Comparison of ENCODE assay signal across 8 cellular contexts in the genomic region with DNA sequence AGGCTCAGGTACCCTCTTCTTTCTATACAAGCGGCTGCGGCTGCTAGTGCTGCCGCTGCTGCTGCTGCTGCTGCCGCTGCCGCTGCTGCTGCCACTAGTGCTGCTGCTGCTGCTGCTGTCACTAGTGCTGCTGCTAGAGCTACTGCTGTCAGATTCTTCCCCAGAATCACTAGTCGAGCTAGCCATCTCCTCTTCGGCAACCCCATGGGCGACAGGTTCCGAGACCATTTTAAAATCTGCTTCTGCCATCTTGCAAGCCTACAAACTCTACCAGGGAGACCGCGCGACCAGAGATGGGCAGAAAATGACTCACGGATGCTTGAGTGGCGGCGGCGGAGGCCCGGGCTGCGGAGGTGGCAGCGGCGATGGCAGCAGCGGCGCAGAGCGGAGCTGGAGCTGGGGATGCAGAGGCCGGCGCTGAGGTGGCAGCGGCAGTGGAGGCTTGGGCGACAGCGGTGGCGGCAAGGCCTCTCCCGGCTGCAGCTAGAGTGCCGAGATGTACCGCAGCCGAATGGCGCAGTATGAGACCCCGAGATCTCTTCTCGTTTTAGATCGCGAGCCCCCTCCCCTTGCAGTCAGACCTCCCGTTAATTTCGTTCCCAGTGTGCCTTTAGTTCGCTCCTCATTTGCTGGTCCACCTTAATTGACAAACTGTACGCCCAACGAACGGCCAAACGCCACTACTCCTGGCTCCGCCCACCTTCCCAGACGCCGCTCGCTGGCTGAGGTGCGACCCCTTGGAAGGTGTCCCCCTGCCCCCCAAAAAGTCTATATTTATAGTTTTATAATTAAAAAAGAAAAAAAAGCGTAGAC. TPM values are rescaled to one million over a fixed set of nuclear protein-coding genes. Genes with fewer than 3 reads are reported as not detected.
DNase-seq lines count a peak whose midpoint lies in the region; ATAC-seq and TF ChIP-seq lines count a peak whose summit lies in the region.

A gene with protein sequence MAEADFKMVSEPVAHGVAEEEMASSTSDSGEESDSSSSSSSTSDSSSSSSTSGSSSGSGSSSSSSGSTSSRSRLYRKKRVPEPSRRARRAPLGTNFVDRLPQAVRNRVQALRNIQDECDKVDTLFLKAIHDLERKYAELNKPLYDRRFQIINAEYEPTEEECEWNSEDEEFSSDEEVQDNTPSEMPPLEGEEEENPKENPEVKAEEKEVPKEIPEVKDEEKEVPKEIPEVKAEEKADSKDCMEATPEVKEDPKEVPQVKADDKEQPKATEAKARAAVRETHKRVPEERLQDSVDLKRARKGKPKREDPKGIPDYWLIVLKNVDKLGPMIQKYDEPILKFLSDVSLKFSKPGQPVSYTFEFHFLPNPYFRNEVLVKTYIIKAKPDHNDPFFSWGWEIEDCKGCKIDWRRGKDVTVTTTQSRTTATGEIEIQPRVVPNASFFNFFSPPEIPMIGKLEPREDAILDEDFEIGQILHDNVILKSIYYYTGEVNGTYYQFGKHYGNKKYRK (minus strand): TSS at position 523 of the 813 bp plus-strand sequence. CDS start 274 bp downstream, at position 249.

- H3K36me3 ChIP-seq in tibial nerve, result no peaks in the 10 kb centered on the region

- H3K9me3 ChIP-seq in right cardiac atrium (ENCODE audit: control insufficient read depth, low read length), result no peaks in the 10 kb centered on the region
- H3K9me3 ChIP-seq in tibial nerve, result no peaks in the 10 kb centered on the region

- H3K4me1 ChIP-seq in right cardiac atrium (ENCODE audit: control insufficient read depth, insufficient read depth, low read length) (no peaks in the 10 kb centered on the region), tibial nerve (peaks cover 0 to 13% (median 0%) of the 10 kb centered on the region in 4 donors)

- DNase-seq in GM10266 (ENCODE audit: extremely low spot score), result peak; percentile 10
- peak; percentile 19 to 59 (median 38) for DNase-seq in T-cell
- peak; percentile 61 to 82 (median 75) for DNase-seq in right cardiac atrium
- DNase-seq in pons (ENCODE audit: low spot score), result peak; percentile 94
- DNase-seq in tibial nerve (ENCODE audit: low spot score in 2 of 2), result peak; percentile 14 to 45
- DNase-seq in HT-29 (ENCODE audit: low spot score), result no peak

- no peak for TF ChIP-seq CTCF in GM10266 (IDR thresholded peaks at IDR 0.05; ENCODE audit: control insufficient read depth, insufficient read depth, low read depth, missing control alignments)
- TF ChIP-seq CTCF in tibial nerve (IDR thresholded peaks at IDR 0.05), result no peak

- peaks cover 0 to 15% of the 10 kb centered on the region in 2 donors for H3K27me3 Mint-ChIP-seq in T-cell

- H3K4me3 ChIP-seq in right cardiac atrium (ENCODE audit: low read length) (peak within 1 kb of the TSS; percentile 60), tibial nerve (peak within 1 kb of the TSS; percentile 37 to 67 (median 50))

- no peaks in the 10 kb centered on the region for H3K36me3 Mint-ChIP-seq in T-cell

- H3K4me3 Mint-ChIP-seq in T-cell, result peak within 1 kb of the TSS; percentile 86 to 95 (median 94)

- ATAC-seq in HG03571 (IDR thresholded peaks at IDR 0.05; ENCODE audit: unreplicated experiment) (peak; percentile 69), T-cell (replicated peaks in 1 of 4) (peak; percentile 79 to 86 (median 80)), right cardiac atrium (peak; percentile 97 to 98)

- TF ChIP-seq POLR2A in tibial nerve (IDR thresholded peaks at IDR 0.05), result peak in 1 of 2 donors; percentile 27

- H3K27me3 ChIP-seq in right cardiac atrium (ENCODE audit: control insufficient read depth, insufficient read depth), result no peaks in the 10 kb centered on the region
- H3K27me3 ChIP-seq in tibial nerve, result peaks cover 0 to 26% of the 10 kb centered on the region in 2 donors

- H3K27ac Mint-ChIP-seq in T-cell, result peak within 1 kb of the TSS; percentile 93 to 96

- H3K9me3 Mint-ChIP-seq in T-cell, result no peaks in the 10 kb centered on the region

- H3K27ac ChIP-seq in angular gyrus (ENCODE audit: low read depth, low read length), result peak within 1 kb of the TSS; percentile 93
- peak within 1 kb of the TSS; percentile 92 for H3K27ac ChIP-seq in right cardiac atrium (ENCODE audit: low read length)
- peak within 1 kb of the TSS; percentile 21 to 86 (median 62) for H3K27ac ChIP-seq in tibial nerve

- CTCF ChIA-PET in T-cell (lab: Charles Lee), result no interaction called here

- WGBS in right cardiac atrium, result under 1% methylated on average over 51 of the region's 51 CpGs
- WGBS in tibial nerve, 2 donors, result 0 to 7% methylated on average over 21 to 45 of the region's 51 CpGs

- TF ChIP-seq EP300 in tibial nerve (IDR thresholded peaks at IDR 0.05), result no peak

- intact Hi-C loops in right cardiac atrium (cut with DNase I), result no loop called here

- peaks cover 18 to 22% (median 19%) of the 10 kb centered on the region in 3 donors for H3K4me1 Mint-ChIP-seq in T-cell

- POLR2A ChIA-PET in T-cell (lab: Charles Lee), result no interaction called here

RNA-seq across cellular contexts. Expression of the gene that starts here (rescaled TPM):
- total RNA-seq in T-cell (1 to 10 TPM; 4.9 to 7.1 (median 6.0) TPM), right cardiac atrium (10 to 100 TPM in 3 of 4 donors, 1 to 10 TPM in 1; 8.9 to 22.3 (median 14.6) TPM), tibial nerve (1 to 10 TPM; 2.7 to 7.2 (median 3.2) TPM)
- 9.0 TPM for polyA plus RNA-seq in right cardiac atrium
- total RNA-seq in HT-29 (2014; rRNA removed; shearing (Covaris generic)), result not detected in 2 replicates
